ENCODE assay signal across 8 cellular contexts in genomic region chr20:59403261-59403961, GRCh38.
DNase-seq lines count a peak whose midpoint lies in the region; ATAC-seq lines count a peak whose summit lies in the region.

No MANE protein-coding gene starts in this region.

- H3K36me3 ChIP-seq in MG63 = no peaks in the 10 kb centered on the region

- no peaks in the 10 kb centered on the region for H3K9me3 Mint-ChIP-seq in memory B cell

- H3K27ac Mint-ChIP-seq in memory B cell = no peak overlapping the region

- H3K36me3 Mint-ChIP-seq in memory B cell = no peaks in the 10 kb centered on the region

- H3K27me3 ChIP-seq in MG63 = peaks cover 25% of the 10 kb centered on the region

- H3K4me3 Mint-ChIP-seq in memory B cell = no peak overlapping the region

- no peak overlapping the region for H3K4me3 ChIP-seq in MG63

- DNase-seq in EL (peak; percentile 16), MG63 (peak; percentile 39), dermis blood vessel endothelial cell (peak; percentile 43), memory B cell (ENCODE audit: low spot score in 2 of 2) (peak; percentile 66 to 82), cortex of kidney (lab: John Stamatoyannopoulos, UW) (no peak)
- peak; percentile 75 for DNase-seq in activated CD4-positive, alpha-beta T cell treated with anti-CD3 and anti-CD28 coated beads, Interleukin-2, amount 50 U/mL, for 1 hour
- peak; percentile 41 to 47 for DNase-seq in stimulated activated CD8-positive, alpha-beta memory T cell treated with anti-CD3 and anti-CD28 coated beads, Interleukin-15, amount 100 ng/mL, for 4 hours (ENCODE audit: low read depth in 2 of 2)

- H3K9me3 ChIP-seq in MG63 = no peaks in the 10 kb centered on the region

- peaks cover 10% of the 10 kb centered on the region for H3K27me3 Mint-ChIP-seq in memory B cell

- ATAC-seq in memory B cell (ENCODE audit: low read depth) (peak; percentile 74), HG03139 (IDR thresholded peaks at IDR 0.05; ENCODE audit: unreplicated experiment) (no peak)

- H3K4me1 Mint-ChIP-seq in memory B cell = peaks cover 5% of the 10 kb centered on the region
